Comparison of ENCODE assay signal across 8 cellular contexts in the genomic region with DNA sequence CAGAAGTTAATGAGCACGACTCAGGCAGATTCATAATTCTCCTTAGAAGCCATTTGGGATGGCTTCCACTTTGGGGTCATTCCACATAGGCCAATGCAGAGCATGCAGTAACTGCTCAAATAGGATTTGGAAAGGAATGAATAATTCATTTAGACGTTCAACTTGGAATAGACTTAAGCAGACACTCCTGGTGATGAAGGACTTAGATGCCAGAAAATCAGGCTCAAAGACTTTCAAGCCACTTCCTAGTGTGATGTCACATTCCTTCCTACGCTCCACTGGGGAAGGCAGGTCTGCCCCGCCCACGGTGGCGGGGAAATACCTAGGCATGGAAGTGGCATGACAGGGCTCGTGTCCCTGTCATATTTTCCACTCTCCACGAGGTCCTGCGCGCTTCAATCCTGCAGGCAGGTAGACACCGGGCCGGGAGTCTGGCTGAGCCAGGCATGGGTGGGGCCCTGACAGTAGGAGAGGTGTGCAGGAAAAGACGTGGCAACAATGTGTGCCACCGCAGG. TPM values are rescaled to one million over a fixed set of nuclear protein-coding genes. Genes with fewer than 3 reads are reported as not detected.
DNase-seq lines count a peak whose midpoint lies in the region; ATAC-seq, FAIRE-seq and TF ChIP-seq lines count a peak whose summit lies in the region.

Gene IL1RL2 (plus strand): TSS at position 348 of the 515 bp plus-strand sequence. CDS start 845 bp downstream, outside the sequence.

- no peak for TF ChIP-seq EP300 in upper lobe of left lung (IDR thresholded peaks at IDR 0.05)

- no peak for FAIRE-seq in endothelial cell of umbilical vein (lab: Jason Lieb, UNC)

- dilution Hi-C loops in endothelial cell of umbilical vein (cut with MboI; ENCODE audit: extremely low pct_ligation_motif_present, low sequenced_read_pairs): no loop called here

- peak; percentile 25 for DNase-seq in activated naive CD4-positive, alpha-beta T cell treated with anti-CD3 and anti-CD28 coated beads for 36 hours
- no peak for DNase-seq in activated naive CD4-positive, alpha-beta T cell treated with anti-CD3 and anti-CD28 coated beads, Interleukin-2, amount 50 U/mL, for 16 hours
- DNase-seq in endothelial cell of umbilical vein (ENCODE audit: low read depth, low spot score) (no peak), upper lobe of left lung (peak; percentile 31 to 81), KG1 (lab: John Stamatoyannopoulos, UW) (no peak), NCI-H69 (lab: John Stamatoyannopoulos, UW) (no peak), DMS79 treated with DMSO at 0.1 percent for 48 hours (lab: John Stamatoyannopoulos, UW) (no peak)
- DNase-seq in natural killer cell treated with Interleukin-12 subunit alpha and Interleukin-12 subunit beta and Interleukin-15 and Interleukin-18, amount 100 ng/mL, for 72 hours (ENCODE audit: low spot score): no peak

- intact Hi-C loops in activated naive CD4-positive, alpha-beta T cell treated with anti-CD3 and anti-CD28 coated beads for 36 hours (cut with micrococcal nuclease): no loop called here
- intact Hi-C loops in endothelial cell of umbilical vein (cut with micrococcal nuclease): loop anchor here (5.0 kb wide), 1 partner anchor 256 kb away; no protein-coding TSS in a partner anchor

- H3K9me3 ChIP-seq in endothelial cell of umbilical vein (replicated peaks; ENCODE audit: control insufficient read depth, insufficient read depth, low read length) (no peaks in the 10 kb centered on the region), upper lobe of left lung (no peaks in the 10 kb centered on the region)

- BruUV-seq in endothelial cell of umbilical vein (replicated peaks; lab: Mats Ljungman, UMichigan): no TSS peak

- H2AFZ ChIP-seq in endothelial cell of umbilical vein (ENCODE audit: low read depth, low read length): peak within 1 kb of the TSS; percentile 99

- H3K4me1 Mint-ChIP-seq in activated naive CD4-positive, alpha-beta T cell treated with anti-CD3 and anti-CD28 coated beads for 36 hours (ENCODE audit: low read depth): peaks cover 21% of the 10 kb centered on the region
- H3K4me1 Mint-ChIP-seq in natural killer cell treated with Interleukin-12 subunit alpha and Interleukin-12 subunit beta and Interleukin-15 and Interleukin-18, amount 100 ng/mL, for 72 hours (ENCODE audit: low read depth in 2 of 2): peaks cover 4 to 7% of the 10 kb centered on the region in 2 donors

- H3K4me3 ChIP-seq in endothelial cell of umbilical vein (replicated peaks in 1 of 3; ENCODE audit: insufficient read depth in 1 of 3, low read depth in 1 of 3, low read length in 3 of 3) (peak within 1 kb of the TSS; percentile 34 to 47 (median 38)), upper lobe of left lung (peak within 1 kb of the TSS; percentile 28 to 59 (median 48))

- H3K4me3 Mint-ChIP-seq in activated naive CD4-positive, alpha-beta T cell treated with anti-CD3 and anti-CD28 coated beads for 36 hours: peak within 1 kb of the TSS; percentile 70
- H3K4me3 Mint-ChIP-seq in natural killer cell treated with Interleukin-12 subunit alpha and Interleukin-12 subunit beta and Interleukin-15 and Interleukin-18, amount 100 ng/mL, for 72 hours: peak within 1 kb of the TSS; percentile 46

- WGBS in upper lobe of left lung, 2 donors: 68 to 71% methylated on average over 10 to 14 of the region's 14 CpGs

- H3K36me3 ChIP-seq in endothelial cell of umbilical vein (ENCODE audit: control insufficient read depth in 2 of 2, extremely low read depth in 1 of 2, insufficient read depth in 2 of 2, low read length in 2 of 2): no peaks in the 10 kb centered on the region
- no peaks in the 10 kb centered on the region for H3K36me3 ChIP-seq in upper lobe of left lung

- no peaks in the 10 kb centered on the region for H3K27me3 ChIP-seq in endothelial cell of umbilical vein (ENCODE audit: control insufficient read depth in 2 of 2, insufficient read depth in 2 of 2, low read length in 2 of 2)
- H3K27me3 ChIP-seq in upper lobe of left lung: no peaks in the 10 kb centered on the region

- TF ChIP-seq CTCF in endothelial cell of umbilical vein (IDR thresholded peaks at IDR 0.05; ENCODE audit: extremely low read depth in 1 of 2, insufficient read depth in 1 of 2, low read depth in 1 of 2, low read length in 2 of 2) (no peak), upper lobe of left lung (IDR thresholded peaks at IDR 0.05) (no peak)

- no peaks in the 10 kb centered on the region for H3K79me2 ChIP-seq in endothelial cell of umbilical vein (ENCODE audit: control insufficient read depth, insufficient read depth, low read length)

- TF ChIP-seq POLR2A in endothelial cell of umbilical vein (IDR thresholded peaks at IDR 0.05; ENCODE audit: low read depth, low read length): no peak
- no peak for TF ChIP-seq POLR2A in upper lobe of left lung (IDR thresholded peaks at IDR 0.05)

- H3K27me3 Mint-ChIP-seq in activated naive CD4-positive, alpha-beta T cell treated with anti-CD3 and anti-CD28 coated beads for 36 hours (ENCODE audit: low read depth): peaks cover 24% of the 10 kb centered on the region
- peaks cover 32 to 40% of the 10 kb centered on the region in 2 donors for H3K27me3 Mint-ChIP-seq in natural killer cell treated with Interleukin-12 subunit alpha and Interleukin-12 subunit beta and Interleukin-15 and Interleukin-18, amount 100 ng/mL, for 72 hours

- ATAC-seq in natural killer cell treated with Interleukin-12 subunit alpha and Interleukin-12 subunit beta and Interleukin-15 and Interleukin-18, amount 100 ng/mL, for 72 hours: no peak
- peak; percentile 14 to 74 for ATAC-seq in upper lobe of left lung (ENCODE audit: low FRiP score in 2 of 2)

- POLR2A ChIA-PET in endothelial cell of umbilical vein (lab: Charles Lee): no interaction called here

- peaks cover 4% of the 10 kb centered on the region for H3K36me3 Mint-ChIP-seq in activated naive CD4-positive, alpha-beta T cell treated with anti-CD3 and anti-CD28 coated beads for 36 hours (ENCODE audit: low read depth)
- H3K36me3 Mint-ChIP-seq in natural killer cell treated with Interleukin-12 subunit alpha and Interleukin-12 subunit beta and Interleukin-15 and Interleukin-18, amount 100 ng/mL, for 72 hours: no peaks in the 10 kb centered on the region

- peaks cover 18% of the 10 kb centered on the region for H3K4me1 ChIP-seq in endothelial cell of umbilical vein (ENCODE audit: control insufficient read depth, extremely low read depth, insufficient read depth, low read length)
- H3K4me1 ChIP-seq in upper lobe of left lung: peaks cover 0 to 10% (median 4%) of the 10 kb centered on the region in 4 donors

- CTCF ChIA-PET in activated naive CD4-positive, alpha-beta T cell treated with anti-CD3 and anti-CD28 coated beads for 36 hours (lab: Charles Lee): interaction anchor here (0.7 to 3.2 kb wide), 3 partner anchors 15 to 54 kb away, joined by 3 to 23 read pairs (median 4); no protein-coding TSS in a partner anchor
- CTCF ChIA-PET in endothelial cell of umbilical vein (lab: Charles Lee): interaction anchor here (1.0 to 3.1 kb wide), 9 partner anchors 10 to 303 kb away, joined by 3 to 41 read pairs (median 4); no protein-coding TSS in a partner anchor

- no peaks in the 10 kb centered on the region for H4K20me1 ChIP-seq in endothelial cell of umbilical vein (replicated peaks; ENCODE audit: control insufficient read depth, extremely low read depth, insufficient read depth, low read length)

- peak within 1 kb of the TSS; percentile 38 for H3K9ac ChIP-seq in endothelial cell of umbilical vein (replicated peaks; ENCODE audit: extremely low read depth, insufficient read depth, low read length)

- H3K27ac ChIP-seq in endothelial cell of umbilical vein (ENCODE audit: insufficient read depth, low read depth, low read length): no peak within 1 kb of the TSS
- peak within 1 kb of the TSS in 2 of 4 donors; percentile 42 to 68 for H3K27ac ChIP-seq in upper lobe of left lung

- H3K9me1 ChIP-seq in endothelial cell of umbilical vein (replicated peaks; ENCODE audit: control insufficient read depth, extremely low read depth, insufficient read depth, low read length): no peaks in the 10 kb centered on the region

- H3K9me3 Mint-ChIP-seq in activated naive CD4-positive, alpha-beta T cell treated with anti-CD3 and anti-CD28 coated beads for 36 hours: no peaks in the 10 kb centered on the region
- H3K9me3 Mint-ChIP-seq in natural killer cell treated with Interleukin-12 subunit alpha and Interleukin-12 subunit beta and Interleukin-15 and Interleukin-18, amount 100 ng/mL, for 72 hours: no peaks in the 10 kb centered on the region

- peak within 1 kb of the TSS; percentile 74 for H3K4me2 ChIP-seq in endothelial cell of umbilical vein (ENCODE audit: insufficient read depth, low read length)

- H3K27ac Mint-ChIP-seq in activated naive CD4-positive, alpha-beta T cell treated with anti-CD3 and anti-CD28 coated beads for 36 hours: peak within 1 kb of the TSS; percentile 57
- H3K27ac Mint-ChIP-seq in natural killer cell treated with Interleukin-12 subunit alpha and Interleukin-12 subunit beta and Interleukin-15 and Interleukin-18, amount 100 ng/mL, for 72 hours: peak within 1 kb of the TSS in 1 of 2 donors; percentile 65

TF ChIP-seq in endothelial cell of umbilical vein, 7 proteins besides CTCF, POLR2A, EP300 and RAD21:
- no peak for TF ChIP-seq JUN (IDR thresholded peaks at IDR 0.05; ENCODE audit: borderline replicate concordance, insufficient read depth, insufficient read length, low read depth)
- no peak for TF ChIP-seq MYC (IDR thresholded peaks at IDR 0.05; ENCODE audit: low read depth, low read length)
- TF ChIP-seq GATA2 (IDR thresholded peaks at IDR 0.05; ENCODE audit: insufficient read depth, insufficient read length, low read depth, low read length): no peak
- no peak for TF ChIP-seq MAX (IDR thresholded peaks at IDR 0.05; ENCODE audit: insufficient read depth, insufficient read length)
TF ChIP-seq in endothelial cell of umbilical vein: peak in this region for 0.

RNA-seq across cellular contexts. Expression of gene IL1RL2, which starts in this region (rescaled TPM):
- under 1 TPM; 0.30 to 0.91 TPM for total RNA-seq in activated naive CD4-positive, alpha-beta T cell treated with anti-CD3 and anti-CD28 coated beads for 36 hours
- 0.21 TPM in 1 of 2 replicates, not detected in the other for total RNA-seq in endothelial cell of umbilical vein
- 0.08 and 0.11 TPM in 2 replicates for polyA plus RNA-seq in endothelial cell of umbilical vein
- 0.03 and 0.04 TPM in 2 replicates for polyA plus RNA-seq in endothelial cell of umbilical vein (2011; cell fraction: cytosol; rRNA removed)
- polyA plus RNA-seq in endothelial cell of umbilical vein (2011; cell fraction: nucleus; rRNA removed): 0.18 and 0.21 TPM in 2 replicates
- polyA plus RNA-seq in endothelial cell of umbilical vein (2012): not detected in 2 replicates
- polyA minus RNA-seq in endothelial cell of umbilical vein: 0.29 TPM in 1 of 2 replicates, not detected in the other
- polyA minus RNA-seq in endothelial cell of umbilical vein (2011; cell fraction: cytosol; rRNA and poly(A)+ RNA removed): not detected
- not detected in 2 replicates for polyA minus RNA-seq in endothelial cell of umbilical vein (2011; cell fraction: nucleus; rRNA and poly(A)+ RNA removed)
- total RNA-seq in natural killer cell treated with Interleukin-12 subunit alpha and Interleukin-12 subunit beta and Interleukin-15 and Interleukin-18, amount 100 ng/mL, for 72 hours: under 1 TPM in 1 of 2 donors, not detected in 1; 0.19 TPM
- 1 to 10 TPM in 3 of 6 donors, under 1 TPM in 2, not detected in 1; 0.57 to 1.7 (median 1.4) TPM for total RNA-seq in upper lobe of left lung

Comparison
In these comparisons a context has a peak if more than half of its experiments do, and no peak if none do; other contexts are left out.
1. Peak in DNase-seq in activated naive CD4-positive, alpha-beta T cell treated with anti-CD3 and anti-CD28 coated beads for 36 hours; RNA of the gene not detected or under 1 TPM.
2. DNase-seq: peak in upper lobe of left lung (2 of 2); none in activated naive CD4-positive, alpha-beta T cell treated with anti-CD3 and anti-CD28 coated beads, Interleukin-2, amount 50 U/mL, for 16 hours (single experiment), endothelial cell of umbilical vein (single experiment), natural killer cell treated with Interleukin-12 subunit alpha and Interleukin-12 subunit beta and Interleukin-15 and Interleukin-18, amount 100 ng/mL, for 72 hours (single experiment), KG1 (single experiment), NCI-H69 (single experiment) and DMS79 treated with DMSO at 0.1 percent for 48 hours (single experiment).
3. ATAC-seq: peak in upper lobe of left lung (2 of 2); none in natural killer cell treated with Interleukin-12 subunit alpha and Interleukin-12 subunit beta and Interleukin-15 and Interleukin-18, amount 100 ng/mL, for 72 hours (0 of 2).